In genomic region chr7:96211954-96212353, GRCh38 we compare ENCODE assay signal across 19 cellular contexts.
DNase-seq lines count a peak whose midpoint lies in the region; ATAC-seq and TF ChIP-seq lines count a peak whose summit lies in the region.
"Had no signal": no experiment of that assay in that cellular context is flagged by ENCODE, and none has a peak within 500 bp of the region (broad histone marks: within the 10 kb centered on the region; RNA-seq: fewer than 3 reads in every experiment).

No MANE protein-coding gene starts in this region.

- no peak overlapping the region for H2AFZ ChIP-seq in neural progenitor cell (replicated peaks)
- H2AFZ ChIP-seq: GM23248 had no signal

- H3K36me3 ChIP-seq in neural progenitor cell = no peaks in the 10 kb centered on the region
- H3K36me3 ChIP-seq: BE2C had no signal

- no peaks in the 10 kb centered on the region for H3K9me3 ChIP-seq in neural progenitor cell (ENCODE audit: low read depth)
- H3K9me3 ChIP-seq: BE2C had no signal

- H3K27ac Mint-ChIP-seq in neural progenitor cell = peak overlapping the region; percentile 43
- H3K27ac Mint-ChIP-seq: IgD-negative memory B cell had no signal

- no peaks in the 10 kb centered on the region for H3K27me3 Mint-ChIP-seq in neural progenitor cell (ENCODE audit: insufficient read depth, low read depth)
- H3K27me3 Mint-ChIP-seq: IgD-negative memory B cell had no signal

- no peak for ATAC-seq in HG03025 (IDR thresholded peaks at IDR 0.05; ENCODE audit: low FRiP score, unreplicated experiment)
- ATAC-seq: HCT116 had no signal

- H3K79me2 ChIP-seq in neural progenitor cell (ENCODE audit: low read depth) = peaks cover 3% of the 10 kb centered on the region

- peaks cover 4% of the 10 kb centered on the region for H3F3A ChIP-seq in neural progenitor cell (ENCODE audit: low read depth)

- no peaks in the 10 kb centered on the region for H3K9me3 Mint-ChIP-seq in neural progenitor cell

- H3K27me3 ChIP-seq in neural progenitor cell = no peaks in the 10 kb centered on the region
- H3K27me3 ChIP-seq: BE2C had no signal

- peak; percentile 8 for DNase-seq in Caki2 (ENCODE audit: low read depth)
- DNase-seq in NCI-H146 (lab: John Stamatoyannopoulos, UW) = peak; percentile 49
- DNase-seq in choroid plexus epithelial cell (ENCODE audit: low read depth) = peak; percentile 29
- no peak for DNase-seq in neural progenitor cell (ENCODE audit: low spot score)
- DNase-seq in epidermal melanocyte (ENCODE audit: insufficient read length, low spot score) = no peak
- no peak for DNase-seq in HUDEP-2 (lab: John Stamatoyannopoulos, UW; ENCODE audit: unreplicated experiment in 76 of 76)
- DNase-seq: BE2C, DND-41, GM23248, Karpas-422, NCI-H1417 treated with DMSO at 0.1 percent for 48 hours, NCI-H1930, NCI-H2227 treated with DMSO at 0.1 percent for 48 hours, NCI-H510A, NCI-H748 treated with DMSO at 0.1 percent for 48 hours, SIG-M5 had no signal

- H3K9ac ChIP-seq in neural progenitor cell = no peak overlapping the region
- H3K9ac ChIP-seq: GM23248 had no signal

- H3K36me3 Mint-ChIP-seq in neural progenitor cell = peaks cover 8% of the 10 kb centered on the region

- peaks cover 17% of the 10 kb centered on the region for H3K4me1 ChIP-seq in neural progenitor cell
- H3K4me1 ChIP-seq: BE2C had no signal

- in situ Hi-C loops in Caki2 (cut with HindIII; ENCODE audit: low pct_unique_long_range_greater_than_20kb, low sequenced_read_pairs) = no loop called here

- no peak overlapping the region for H3K27ac ChIP-seq in neural progenitor cell
- H3K27ac ChIP-seq: GM23248 had no signal

- H3K4me2 ChIP-seq in neural progenitor cell = no peak overlapping the region

- H4K20me1 ChIP-seq in neural progenitor cell (ENCODE audit: low read depth) = no peaks in the 10 kb centered on the region

- H3K4me3 ChIP-seq in choroid plexus epithelial cell (ENCODE audit: low read depth, low read length) (no peak overlapping the region), neural progenitor cell (no peak overlapping the region)
- H3K4me3 ChIP-seq: GM23248 had no signal

- no peak for TF ChIP-seq CTCF in choroid plexus epithelial cell (conservative IDR thresholded peaks at IDR 0.05; ENCODE audit: low read depth, low read length)
- no peak for TF ChIP-seq CTCF in neural progenitor cell (IDR thresholded peaks at IDR 0.05)

- no peak overlapping the region for H3K4me3 Mint-ChIP-seq in neural progenitor cell
- H3K4me3 Mint-ChIP-seq: IgD-negative memory B cell had no signal

- H3K4me1 Mint-ChIP-seq in neural progenitor cell = peaks cover 10% of the 10 kb centered on the region

Comparison
In these comparisons a context has a peak if more than half of its experiments do, and no peak if none do; other contexts are left out.
1. DNase-seq: peak in Caki2 (single experiment), NCI-H146 (single experiment) and choroid plexus epithelial cell (single experiment); none in neural progenitor cell (single experiment), epidermal melanocyte (single experiment) and HUDEP-2 (0 of 76).